16 cellular contexts compared by ENCODE assay signal in genomic region chr6:51462896-51463679, GRCh38.
DNase-seq lines count a peak whose midpoint lies in the region; ATAC-seq, FAIRE-seq and TF ChIP-seq lines count a peak whose summit lies in the region.
"Had no signal": no experiment of that assay in that cellular context is flagged by ENCODE, and none has a peak within 500 bp of the region (broad histone marks: within the 10 kb centered on the region; RNA-seq: fewer than 3 reads in every experiment).

No MANE protein-coding gene starts in this region.

- H2AFZ ChIP-seq in HepG2 (ENCODE audit: low read length) = no peak overlapping the region
- H2AFZ ChIP-seq: GM23248 had no signal

- CTCF ChIA-PET in HepG2 (lab: Yijun Ruan, JAX; ENCODE audit: low intra/inter-chr PET ratio, low total read pairs) = no interaction called here

- H3K27me3 ChIP-seq in right lobe of liver (no peaks in the 10 kb centered on the region), HepG2 (ENCODE audit: control insufficient read depth in 1 of 2, insufficient read depth in 2 of 2, low read length in 2 of 2) (no peaks in the 10 kb centered on the region)
- H3K27me3 ChIP-seq: BLaER1 treated with 17β-estradiol and CSF1 and Interleukin-3, amounts not matched to agents 10 nM and 100 nM had no signal

- H3K36me3 ChIP-seq in right lobe of liver = no peaks in the 10 kb centered on the region
- no peaks in the 10 kb centered on the region for H3K36me3 ChIP-seq in HepG2 (replicated peaks in 1 of 2; ENCODE audit: control insufficient read depth in 1 of 2, insufficient read depth in 2 of 2, low read length in 2 of 2)
- H3K36me3 ChIP-seq: BLaER1 treated with 17β-estradiol and CSF1 and Interleukin-3, amounts not matched to agents 10 nM and 100 nM; HAP-1 had no signal

- no peak overlapping the region for H3K4me2 ChIP-seq in HepG2 (ENCODE audit: low read depth, low read length)
- H3K4me2 ChIP-seq: BLaER1 treated with 17β-estradiol and CSF1 and Interleukin-3, amounts not matched to agents 10 nM and 100 nM had no signal

- H3K27ac ChIP-seq in right lobe of liver = no peak overlapping the region
- no peak overlapping the region for H3K27ac ChIP-seq in HepG2 (ENCODE audit: extremely low read length, insufficient read depth, low read length)
- H3K27ac ChIP-seq: BLaER1 treated with 17β-estradiol and CSF1 and Interleukin-3, amounts not matched to agents 10 nM and 100 nM; GM23248; HL-60 had no signal

- TF ChIP-seq POLR2A in right lobe of liver (IDR thresholded peaks at IDR 0.05) (no peak), HepG2 (IDR thresholded peaks at IDR 0.05; ENCODE audit: insufficient read depth in 1 of 2, low read depth in 2 of 2, low read length in 2 of 2) (no peak)

- H3K4me3 ChIP-seq in right lobe of liver = no peak overlapping the region
- H3K4me3 ChIP-seq in HepG2 (replicated peaks in 1 of 3; ENCODE audit: insufficient read depth in 1 of 3, low read depth in 2 of 3, low read length in 3 of 3) = no peak overlapping the region
- H3K4me3 ChIP-seq: BLaER1 treated with 17β-estradiol and CSF1 and Interleukin-3, amounts not matched to agents 10 nM and 100 nM; GM12878; GM23248; HAP-1 had no signal

- TF ChIP-seq EP300 in HepG2 (IDR thresholded peaks at IDR 0.05; ENCODE audit: low read depth in 2 of 2, low read length in 2 of 2) (no peak), HepG2 (CRISPR knock-in tag; IDR thresholded peaks at IDR 0.05; ENCODE audit: borderline replicate concordance) (no peak)

- in situ Hi-C loops in HepG2 (cut with HindIII; ENCODE audit: extremely low pct_ligation_motif_present, low pct_unique_long_range_greater_than_20kb) = no loop called here

- no peaks in the 10 kb centered on the region for H4K20me1 ChIP-seq in HepG2 (ENCODE audit: insufficient read depth, low read length)
- H4K20me1 ChIP-seq: BLaER1 treated with 17β-estradiol and CSF1 and Interleukin-3, amounts not matched to agents 10 nM and 100 nM had no signal

- no peak for FAIRE-seq in HepG2 (lab: Jason Lieb, UNC)
- FAIRE-seq: GM12878 had no signal

- TF ChIP-seq CTCF in right lobe of liver (IDR thresholded peaks at IDR 0.05) (no peak), HepG2 (CRISPR knock-in tag; IDR thresholded peaks at IDR 0.05) (no peak)

- no peak overlapping the region for H3K9ac ChIP-seq in HepG2 (ENCODE audit: insufficient read depth, low read depth, low read length)
- H3K9ac ChIP-seq: BLaER1 treated with 17β-estradiol and CSF1 and Interleukin-3, amounts not matched to agents 10 nM and 100 nM; GM23248 had no signal

- H3K9me3 ChIP-seq in right lobe of liver (no peaks in the 10 kb centered on the region), HepG2 (ENCODE audit: low read length) (no peaks in the 10 kb centered on the region)
- H3K9me3 ChIP-seq: BLaER1 treated with 17β-estradiol and CSF1 and Interleukin-3, amounts not matched to agents 10 nM and 100 nM; HAP-1 had no signal

- BruUV-seq in HepG2 (replicated peaks; lab: Mats Ljungman, UMichigan) = no TSS peak

- no peaks in the 10 kb centered on the region for H3K79me2 ChIP-seq in HepG2 (ENCODE audit: insufficient read depth, low read length)

- ATAC-seq in right lobe of liver = peak; percentile 31 to 54 (median 42)
- ATAC-seq in HepG2 = no peak
- no peak for ATAC-seq in HG03159 (IDR thresholded peaks at IDR 0.05; ENCODE audit: unreplicated experiment)
- ATAC-seq in GM21367 (IDR thresholded peaks at IDR 0.05; ENCODE audit: unreplicated experiment) = no peak
- ATAC-seq: CD8-positive, alpha-beta T cell; GM12878 had no signal

- TF ChIP-seq RAD21 in HepG2 (CRISPR knock-in tag; IDR thresholded peaks at IDR 0.05) = no peak

- H3K4me1 ChIP-seq in right lobe of liver = peaks cover 0 to 11% (median 0%) of the 10 kb centered on the region in 4 donors
- no peaks in the 10 kb centered on the region for H3K4me1 ChIP-seq in HepG2 (ENCODE audit: insufficient read depth, low read length)
- H3K4me1 ChIP-seq: HAP-1 had no signal

- intact Hi-C loops in right lobe of liver (cut with DNase I) (no loop called here), HepG2 (cut with micrococcal nuclease; ENCODE audit: unreplicated experiment) (no loop called here)

- 88% methylated on average over 1 of the region's 1 CpG for WGBS in right lobe of liver (ENCODE audit: insufficient coverage, low coverage, low lambda C conversion rate, missing lambda C conversion rate)
- 3% methylated on average over 1 of the region's 1 CpG for WGBS in HepG2 (ENCODE audit: low lambda C conversion rate)

- POLR2A ChIA-PET in HepG2 (lab: Yijun Ruan, JAX) = no interaction called here

- no peak for DNase-seq in right lobe of liver
- DNase-seq in HepG2 (ENCODE audit: low spot score) = no peak
- DNase-seq in NCI-H748 (lab: John Stamatoyannopoulos, UW; ENCODE audit: unreplicated experiment) = peak; percentile 16
- DNase-seq in left kidney (ENCODE audit: low read depth, low spot score) = peak; percentile 90
- DNase-seq: Calu3; CD8-positive, alpha-beta T cell; DMS79 treated with DMSO at 0.1 percent for 48 hours; GF-D8; GM23248; IMR-90 had no signal

TF ChIP-seq in HepG2, 621 proteins besides CTCF, POLR2A, EP300 and RAD21:
- TF ChIP-seq ISX (CRISPR knock-in tag; conservative IDR thresholded peaks at IDR 0.05) (no peak), ZFP82 (CRISPR knock-in tag; IDR thresholded peaks at IDR 0.05; ENCODE audit: borderline replicate concordance) (no peak), SMARCE1 (IDR thresholded peaks at IDR 0.05; ENCODE audit: borderline replicate concordance) (no peak)
- TF ChIP-seq, protein P1, sequence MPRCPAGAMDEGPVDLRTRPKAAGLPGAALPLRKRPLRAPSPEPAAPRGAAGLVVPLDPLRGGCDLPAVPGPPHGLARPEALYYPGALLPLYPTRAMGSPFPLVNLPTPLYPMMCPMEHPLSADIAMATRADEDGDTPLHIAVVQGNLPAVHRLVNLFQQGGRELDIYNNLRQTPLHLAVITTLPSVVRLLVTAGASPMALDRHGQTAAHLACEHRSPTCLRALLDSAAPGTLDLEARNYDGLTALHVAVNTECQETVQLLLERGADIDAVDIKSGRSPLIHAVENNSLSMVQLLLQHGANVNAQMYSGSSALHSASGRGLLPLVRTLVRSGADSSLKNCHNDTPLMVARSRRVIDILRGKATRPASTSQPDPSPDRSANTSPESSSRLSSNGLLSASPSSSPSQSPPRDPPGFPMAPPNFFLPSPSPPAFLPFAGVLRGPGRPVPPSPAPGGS (CRISPR knock-in tag; IDR thresholded peaks at IDR 0.05) = no peak
- TF ChIP-seq, protein P2, sequence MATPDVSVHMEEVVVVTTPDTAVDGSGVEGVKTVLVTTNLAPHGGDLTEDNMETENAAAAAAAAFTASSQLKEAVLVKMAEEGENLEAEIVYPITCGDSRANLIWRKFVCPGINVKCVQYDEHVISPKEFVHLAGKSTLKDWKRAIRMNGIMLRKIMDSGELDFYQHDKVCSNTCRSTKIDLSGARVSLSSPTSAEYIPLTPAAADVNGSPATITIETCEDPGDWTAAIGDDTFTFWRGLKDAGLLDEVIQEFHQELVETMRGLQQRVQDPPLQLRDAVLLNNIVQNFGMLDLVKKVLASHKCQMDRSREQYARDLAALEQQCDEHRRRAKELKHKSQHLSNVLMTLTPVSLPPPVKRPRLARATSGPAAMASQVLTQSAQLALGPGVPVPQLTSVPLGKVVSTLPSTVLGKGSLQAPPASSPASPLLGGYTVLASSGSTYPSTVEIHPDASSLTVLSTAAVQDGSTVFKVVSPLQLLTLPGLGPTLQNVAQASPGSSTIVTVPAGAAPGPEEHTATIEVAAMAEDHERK (CRISPR knock-in tag; IDR thresholded peaks at IDR 0.05; ENCODE audit: low read depth) = no peak
TF ChIP-seq in HepG2: peak in this region for 0.

Comparison
In these comparisons a context has a peak if more than half of its experiments do, and no peak if none do; other contexts are left out.
1. ATAC-seq: peak in right lobe of liver (4 of 4); none in HepG2 (single experiment), HG03159 (single experiment) and GM21367 (single experiment).
2. DNase-seq: peak in NCI-H748 (single experiment) and left kidney (single experiment); none in right lobe of liver (0 of 3) and HepG2 (single experiment).